Comparison of ENCODE assay signal across 13 cellular contexts in genomic region chr14:104353921-104354701, GRCh38.
DNase-seq lines count a peak whose midpoint lies in the region; ATAC-seq and TF ChIP-seq lines count a peak whose summit lies in the region.
"Had no signal": no experiment of that assay in that cellular context is flagged by ENCODE, and none has a peak within 500 bp of the region (broad histone marks: within the 10 kb centered on the region; RNA-seq: fewer than 3 reads in every experiment).

No MANE protein-coding gene starts in this region.

- H3K9me3 Mint-ChIP-seq in activated T-cell treated with anti-CD3 and anti-CD28 coated beads, Interleukin-2, amount 50 U/mL, for 24 hours = no peaks in the 10 kb centered on the region
- H3K9me3 Mint-ChIP-seq in activated T-cell treated with anti-CD3 and anti-CD28 coated beads, Interleukin-2, amount 50 U/mL, for 72 hours = peaks cover 2 to 4% of the 10 kb centered on the region in 2 donors
- H3K9me3 Mint-ChIP-seq: immature natural killer cell had no signal

- H3K4me1 Mint-ChIP-seq in activated T-cell treated with anti-CD3 and anti-CD28 coated beads, Interleukin-2, amount 50 U/mL, for 24 hours (ENCODE audit: low read depth) = peaks cover 2% of the 10 kb centered on the region
- H3K4me1 Mint-ChIP-seq in activated T-cell treated with anti-CD3 and anti-CD28 coated beads, Interleukin-2, amount 50 U/mL, for 72 hours (ENCODE audit: low read depth) = no peaks in the 10 kb centered on the region
- H3K4me1 Mint-ChIP-seq: GM23338, immature natural killer cell had no signal

- no peaks in the 10 kb centered on the region for H3K36me3 Mint-ChIP-seq in activated T-cell treated with anti-CD3 and anti-CD28 coated beads, Interleukin-2, amount 50 U/mL, for 24 hours (ENCODE audit: low read depth)
- H3K36me3 Mint-ChIP-seq in activated T-cell treated with anti-CD3 and anti-CD28 coated beads, Interleukin-2, amount 50 U/mL, for 72 hours (ENCODE audit: insufficient read depth in 2 of 2) = no peaks in the 10 kb centered on the region
- H3K36me3 Mint-ChIP-seq: immature natural killer cell had no signal

- ATAC-seq in activated T-cell treated with anti-CD3 and anti-CD28 coated beads, Interleukin-2, amount 50 U/mL, for 72 hours (replicated peaks in 1 of 2) = no peak
- ATAC-seq in GM18505 (IDR thresholded peaks at IDR 0.05; ENCODE audit: unreplicated experiment) (no peak), GM18861 (IDR thresholded peaks at IDR 0.05; ENCODE audit: unreplicated experiment) (no peak)
- ATAC-seq: GM23338; stimulated activated naive CD8-positive, alpha-beta T cell treated with anti-CD3 and anti-CD28 coated beads, Interleukin-15, Interleukin-2, amounts not matched to agents 100 U/mL and 50 U/mL, for 24 hours had no signal

- H3K4me3 Mint-ChIP-seq in activated T-cell treated with anti-CD3 and anti-CD28 coated beads, Interleukin-2, amount 50 U/mL, for 24 hours = no peak overlapping the region
- no peak overlapping the region for H3K4me3 Mint-ChIP-seq in activated T-cell treated with anti-CD3 and anti-CD28 coated beads, Interleukin-2, amount 50 U/mL, for 72 hours
- H3K4me3 Mint-ChIP-seq: GM23338, immature natural killer cell had no signal

- TF ChIP-seq POLR2A in transverse colon (IDR thresholded peaks at IDR 0.05) (no peak), GM18505 (IDR thresholded peaks at IDR 0.05; ENCODE audit: borderline replicate concordance, extremely low read depth, insufficient read depth, insufficient read length) (no peak)

- no peak for TF ChIP-seq EP300 in transverse colon (IDR thresholded peaks at IDR 0.05; ENCODE audit: low read depth)

- no peaks in the 10 kb centered on the region for H3K9me3 ChIP-seq in transverse colon

- intact Hi-C loops in transverse colon (cut with DNase I; ENCODE audit: low total_unique reads) = no loop called here

- H3K27me3 ChIP-seq in transverse colon = no peaks in the 10 kb centered on the region

- no peak overlapping the region for H3K27ac ChIP-seq in transverse colon
- H3K27ac ChIP-seq: WERI-Rb-1 had no signal

- H3K27me3 Mint-ChIP-seq in activated T-cell treated with anti-CD3 and anti-CD28 coated beads, Interleukin-2, amount 50 U/mL, for 24 hours = peaks cover 4% of the 10 kb centered on the region
- no peaks in the 10 kb centered on the region for H3K27me3 Mint-ChIP-seq in activated T-cell treated with anti-CD3 and anti-CD28 coated beads, Interleukin-2, amount 50 U/mL, for 72 hours (ENCODE audit: low read depth)

- H3K4me1 ChIP-seq in transverse colon = peaks cover 0 to 6% (median 0%) of the 10 kb centered on the region in 4 donors

- in situ Hi-C loops in transverse colon (cut with MboI; ENCODE audit: low pct_ligation_motif_present in 1 of 4, low pct_unique_long_range_greater_than_20kb in 1 of 4, low sequenced_read_pairs in 3 of 4) = no loop called here

- no peak overlapping the region for H3K27ac Mint-ChIP-seq in activated T-cell treated with anti-CD3 and anti-CD28 coated beads, Interleukin-2, amount 50 U/mL, for 24 hours
- no peak overlapping the region for H3K27ac Mint-ChIP-seq in activated T-cell treated with anti-CD3 and anti-CD28 coated beads, Interleukin-2, amount 50 U/mL, for 72 hours
- H3K27ac Mint-ChIP-seq: GM23338, immature natural killer cell had no signal

- TF ChIP-seq CTCF in transverse colon (IDR thresholded peaks at IDR 0.05) = no peak

- 51 to 77% methylated on average over 8 to 22 of the region's 22 CpGs for WGBS in transverse colon (ENCODE audit: low coverage in 1 of 2), 2 donors

- peak; percentile 18 for DNase-seq in activated T-cell treated with anti-CD3 and anti-CD28 coated beads, Interleukin-2, amount 50 U/mL, for 24 hours
- DNase-seq in activated T-cell treated with anti-CD3 and anti-CD28 coated beads, Interleukin-2, amount 50 U/mL, for 72 hours = no peak
- DNase-seq in ecto neural progenitor cell (ENCODE audit: low spot score) (peak; percentile 35), mesenteric fat pad (ENCODE audit: low spot score) (peak; percentile 85), transverse colon (peak; percentile 1), OCI-M2 (lab: John Stamatoyannopoulos, UW; ENCODE audit: unreplicated experiment) (no peak)
- DNase-seq: immature natural killer cell; small intestine; stimulated activated naive CD8-positive, alpha-beta T cell treated with anti-CD3 and anti-CD28 coated beads, Interleukin-15, Interleukin-2, amounts not matched to agents 100 U/mL and 50 U/mL, for 24 hours; WERI-Rb-1 had no signal

- no peak overlapping the region for H3K4me3 ChIP-seq in transverse colon
- H3K4me3 ChIP-seq: GM23338 had no signal

- H3K36me3 ChIP-seq in transverse colon = no peaks in the 10 kb centered on the region
- H3K36me3 ChIP-seq: WERI-Rb-1 had no signal

Comparison
In these comparisons a context has a peak if more than half of its experiments do, and no peak if none do; other contexts are left out.
1. DNase-seq: peak in activated T-cell treated with anti-CD3 and anti-CD28 coated beads, Interleukin-2, amount 50 U/mL, for 24 hours (single experiment), ecto neural progenitor cell (single experiment), mesenteric fat pad (single experiment) and transverse colon (single experiment); none in activated T-cell treated with anti-CD3 and anti-CD28 coated beads, Interleukin-2, amount 50 U/mL, for 72 hours (0 of 2) and OCI-M2 (single experiment).